In the genomic region with DNA sequence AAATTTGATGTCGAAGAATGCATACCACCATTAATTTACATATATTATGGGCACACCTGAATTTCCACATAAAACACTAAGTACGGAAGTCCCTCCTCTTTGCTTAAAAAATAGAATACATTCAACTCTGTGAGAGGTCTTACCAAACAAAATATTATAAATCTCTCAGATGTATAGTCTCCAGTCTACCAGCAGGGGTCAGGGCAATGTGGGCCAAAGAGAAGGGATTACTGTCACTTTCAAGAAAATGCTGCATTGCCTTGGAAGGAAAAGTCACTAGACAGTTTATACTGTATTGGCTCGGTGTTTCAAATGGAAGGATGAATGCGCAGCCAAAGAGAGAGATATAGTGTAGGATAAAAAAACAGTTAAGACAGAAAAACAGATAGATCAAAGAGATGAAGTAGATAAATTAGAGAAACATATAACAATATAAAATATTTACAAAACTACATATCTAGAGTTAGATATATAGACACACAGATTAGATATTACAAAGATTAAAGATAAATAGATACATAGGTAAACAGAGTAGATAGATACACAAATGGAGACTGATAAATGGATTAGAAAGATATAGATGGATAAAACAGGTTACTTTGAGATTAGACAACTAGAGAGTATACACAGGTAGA, we compare ENCODE assay signal across 7 cellular contexts. TPM values are rescaled to one million over a fixed set of nuclear protein-coding genes. Genes with fewer than 3 reads are reported as not detected.
DNase-seq lines count a peak whose midpoint lies in the region; ATAC-seq and TF ChIP-seq lines count a peak whose summit lies in the region.

No MANE protein-coding gene starts in this region.

- no peak overlapping the region for H3K27ac ChIP-seq in Panc1 (ENCODE audit: low read length)

- H3K27me3 ChIP-seq in Panc1 (ENCODE audit: control insufficient read depth, insufficient read depth, low read length) (no peaks in the 10 kb centered on the region), adipocyte (replicated peaks; ENCODE audit: control insufficient read depth, insufficient read depth, low read length) (no peaks in the 10 kb centered on the region)

- CTCF ChIA-PET in Panc1 (lab: Charles Lee) = no interaction called here

- H3K9me3 ChIP-seq in Panc1 (ENCODE audit: control insufficient read depth, insufficient read depth, low read depth, low read length) (no peaks in the 10 kb centered on the region), adipocyte (ENCODE audit: control insufficient read depth, low read length) (no peaks in the 10 kb centered on the region)

- peak; percentile 84; the same call in 1 of the 2 replicates for TF ChIP-seq CTCF in Panc1 (IDR thresholded peaks at IDR 0.05)

- H3K4me1 ChIP-seq in Panc1 (ENCODE audit: control insufficient read depth, insufficient read depth, low read length) = no peaks in the 10 kb centered on the region
- H3K4me1 ChIP-seq in adipocyte (ENCODE audit: control insufficient read depth, insufficient read depth, low read length) = peaks cover 4% of the 10 kb centered on the region

- POLR2A ChIA-PET in Panc1 (lab: Charles Lee) = no interaction called here

- H3K4me3 ChIP-seq in Panc1 (ENCODE audit: low read depth in 2 of 2, low read length in 2 of 2) (no peak overlapping the region), adipocyte (ENCODE audit: low read length) (no peak overlapping the region)

- no peak overlapping the region for H3K9ac ChIP-seq in adipocyte (ENCODE audit: low read length)

- intact Hi-C loops in Panc1 (cut with micrococcal nuclease; ENCODE audit: unreplicated experiment) = loop anchor here (5.0 kb wide), 1 partner anchor 115 kb away; a partner anchor contains a TSS

- peak; percentile 45 for DNase-seq in EL
- peak; percentile 27 for DNase-seq in HT1080 (ENCODE audit: low read depth)
- DNase-seq in Panc1 (ENCODE audit: low read depth, low spot score) = no peak
- peak; percentile 86 for DNase-seq in adipocyte (ENCODE audit: low read depth)
- DNase-seq in hippocampal formation (lab: John Stamatoyannopoulos, UW) = peak; percentile 13 to 45
- DNase-seq in stimulated activated CD4-positive, alpha-beta T cell treated with anti-CD3 and anti-CD28 coated beads, Interleukin-2, amount 100 ng/mL, for 24 hours = peak; percentile 41 to 54

- ATAC-seq in GM21360 (IDR thresholded peaks at IDR 0.05; ENCODE audit: unreplicated experiment) = peak; percentile 87
- ATAC-seq in Panc1 = peak; percentile 85

- H3K36me3 ChIP-seq in Panc1 (ENCODE audit: control insufficient read depth, insufficient read depth, low read length) = peaks cover 6% of the 10 kb centered on the region
- peaks cover 22% of the 10 kb centered on the region for H3K36me3 ChIP-seq in adipocyte (ENCODE audit: control insufficient read depth, insufficient read depth, low read length, severe bottlenecking)

- in situ Hi-C loops in Panc1 (cut with HindIII; ENCODE audit: low pct_unique_long_range_greater_than_20kb, low sequenced_read_pairs) = no loop called here

- BruUV-seq in Panc1 (replicated peaks; lab: Mats Ljungman, UMichigan) = no TSS peak

RNA-seq across cellular contexts. Expression of a gene that starts 20.9 kb away (rescaled TPM):
- total RNA-seq in HT1080 (2014; rRNA removed; shearing (Covaris generic)) = 23.2 and 30.8 TPM in 2 replicates
- 22.2 and 23.1 TPM in 2 replicates for polyA plus RNA-seq in HT1080 (2015; cell fraction: cytosol; rRNA removed)
- 13.6 and 15.9 TPM in 2 replicates for polyA plus RNA-seq in HT1080 (2015; cell fraction: nucleus; rRNA removed)
- total RNA-seq in Panc1 (2021; ENCODE audit: unreplicated experiment) = 35.5 TPM
- polyA plus RNA-seq in Panc1 (2012; ENCODE audit: insufficient read length) = 36.6 TPM

RNA-seq across cellular contexts. Expression of a gene that starts 54.2 kb away (rescaled TPM):
- total RNA-seq in HT1080 (2014; rRNA removed; shearing (Covaris generic)) = 0.27 and 0.58 TPM in 2 replicates
- 0.06 and 0.10 TPM in 2 replicates for polyA plus RNA-seq in HT1080 (2015; cell fraction: cytosol; rRNA removed)
- polyA plus RNA-seq in HT1080 (2015; cell fraction: nucleus; rRNA removed) = 1.8 and 2.1 TPM in 2 replicates
- 0.05 TPM for total RNA-seq in Panc1 (2021; ENCODE audit: unreplicated experiment)
- not detected for polyA plus RNA-seq in Panc1 (2012; ENCODE audit: insufficient read length)
